In the genomic region with DNA sequence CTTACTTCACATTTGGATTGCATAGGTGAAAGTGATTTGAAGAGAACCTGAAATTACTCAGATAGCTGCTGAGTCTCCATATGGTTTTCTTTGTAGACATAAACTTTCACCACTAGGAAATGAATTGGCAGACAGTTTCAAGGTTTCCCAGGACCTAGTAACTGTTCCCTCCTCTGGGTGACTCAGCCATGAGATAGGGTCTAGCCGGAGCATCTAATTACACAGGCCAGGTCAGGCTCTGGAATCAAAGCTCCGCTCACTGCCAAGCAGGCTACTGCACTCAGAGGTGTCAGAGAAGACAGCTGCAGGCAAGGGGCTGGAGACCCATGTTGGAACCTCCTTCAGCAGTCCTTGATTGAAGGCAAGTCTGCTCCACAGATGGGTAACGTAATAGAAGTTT, we compare ENCODE assay signal across 18 cellular contexts.
A peak's percentile ranks its signal among the peaks of the same experiment; 100 is the strongest.
DNase-seq lines count a peak whose midpoint lies in the region; ATAC-seq, FAIRE-seq and TF ChIP-seq lines count a peak whose summit lies in the region.
"Had no signal": no experiment of that assay in that cellular context is flagged by ENCODE, and none has a peak within 500 bp of the region (broad histone marks: within the 10 kb centered on the region; RNA-seq: fewer than 3 reads in every experiment).

No MANE protein-coding gene starts in this region.

- no peaks in the 10 kb centered on the region for H3K4me1 ChIP-seq in right atrium auricular region
- H3K4me1 ChIP-seq in SJCRH30: peaks cover 9% of the 10 kb centered on the region
- no peaks in the 10 kb centered on the region for H3K4me1 ChIP-seq in foreskin keratinocyte
- no peaks in the 10 kb centered on the region for H3K4me1 ChIP-seq in thyroid gland
- H3K4me1 ChIP-seq in ascending aorta: no peaks in the 10 kb centered on the region

- H3K4me3 ChIP-seq in right atrium auricular region (no peak overlapping the region), SJCRH30 (no peak overlapping the region), thyroid gland (replicated peaks in 1 of 3) (no peak overlapping the region), ascending aorta (no peak overlapping the region)
- H3K4me3 ChIP-seq: K562 had no signal

- H3K27ac ChIP-seq in right atrium auricular region (no peak overlapping the region), SJCRH30 (no peak overlapping the region), foreskin keratinocyte (no peak overlapping the region), thyroid gland (no peak overlapping the region), ascending aorta (no peak overlapping the region)

- ATAC-seq in Right ventricle myocardium superior (ENCODE audit: poor library complexity): peak; percentile 48
- peak; percentile 64 for ATAC-seq in foreskin keratinocyte
- ATAC-seq: esophagus mucosa; K562; stimulated activated memory B cell treated with anti-CD40 and anti-IgM and Interleukin-4, amounts not matched to agents 10 μg/mL and 1 μg/mL and 100 μg/mL, for 72 hours had no signal

- intact Hi-C loops in Right ventricle myocardium superior (cut with DNase I) (no loop called here), thyroid gland (cut with DNase I) (no loop called here), ascending aorta (cut with DNase I) (no loop called here)

- 95 to 96% methylated on average over 3 of the region's 3 CpGs for WGBS in thyroid gland, 2 donors

- H3K9me3 ChIP-seq in right atrium auricular region (no peaks in the 10 kb centered on the region), SJCRH30 (replicated peaks) (no peaks in the 10 kb centered on the region), thyroid gland (no peaks in the 10 kb centered on the region), ascending aorta (no peaks in the 10 kb centered on the region)

- H3K36me3 ChIP-seq in right atrium auricular region (no peaks in the 10 kb centered on the region), SJCRH30 (no peaks in the 10 kb centered on the region), thyroid gland (no peaks in the 10 kb centered on the region), ascending aorta (peaks cover 0 to 14% of the 10 kb centered on the region in 2 donors)

- no peak for FAIRE-seq in urothelium cell line (lab: Jason Lieb, UNC)
- FAIRE-seq: K562, RCC 7860 had no signal

- DNase-seq in Right ventricle myocardium superior (no peak), right atrium auricular region (ENCODE audit: low spot score) (no peak), SJCRH30 (peak; percentile 69 to 77), foreskin keratinocyte (peak; percentile 11 to 42), urothelium cell line (ENCODE audit: low spot score) (peak; percentile 60), thyroid gland (no peak), ascending aorta (ENCODE audit: low spot score in 2 of 2) (no peak)
- DNase-seq in stimulated activated naive CD4-positive, alpha-beta T cell treated with Interleukin-2 at 50 U/mL for 16 hours (lab: John Stamatoyannopoulos, UW): no peak
- DNase-seq: activated CD4-positive, alpha-beta T cell treated with anti-CD3 and anti-CD28 coated beads, Interleukin-2, amount 10 ng/mL, durations not matched to agents 24 days and 14 days; activated naive CD8-positive, alpha-beta T cell treated with anti-CD3 and anti-CD28 coated beads, Interleukin-2, amount 10 ng/mL, durations not matched to agents 7 days and 5 days; activated T-cell treated with anti-CD3 and anti-CD28 coated beads, Interleukin-2, amount 50 U/mL, for 1 hour; GOT3; NCI-H1417 treated with DMSO at 0.1 percent for 48 hours; T1000 had no signal

- TF ChIP-seq CTCF in right atrium auricular region (IDR thresholded peaks at IDR 0.05) (no peak), foreskin keratinocyte (conservative IDR thresholded peaks at IDR 0.05) (peak; percentile 8), thyroid gland (IDR thresholded peaks at IDR 0.05) (no peak), ascending aorta (IDR thresholded peaks at IDR 0.05) (no peak)

- TF ChIP-seq POLR2A in thyroid gland (IDR thresholded peaks at IDR 0.05): no peak

- H3K27me3 ChIP-seq in right atrium auricular region (no peaks in the 10 kb centered on the region), SJCRH30 (no peaks in the 10 kb centered on the region), foreskin keratinocyte (peaks cover 43% of the 10 kb centered on the region), thyroid gland (no peaks in the 10 kb centered on the region), ascending aorta (no peaks in the 10 kb centered on the region)

Comparison
In these comparisons a context has a peak if more than half of its experiments do, and no peak if none do; other contexts are left out.
1. DNase-seq: peak in SJCRH30 (2 of 2), foreskin keratinocyte (2 of 2) and urothelium cell line (single experiment); none in Right ventricle myocardium superior (single experiment), right atrium auricular region (single experiment), thyroid gland (0 of 2), ascending aorta (0 of 2) and stimulated activated naive CD4-positive, alpha-beta T cell treated with Interleukin-2 at 50 U/mL for 16 hours (single experiment).